In genomic region chr4:138967313-138967712, GRCh38 we compare ENCODE assay signal across 11 cellular contexts.
DNase-seq lines count a peak whose midpoint lies in the region; ATAC-seq and TF ChIP-seq lines count a peak whose summit lies in the region.
"Had no signal": no experiment of that assay in that cellular context is flagged by ENCODE, and none has a peak within 500 bp of the region (broad histone marks: within the 10 kb centered on the region; RNA-seq: fewer than 3 reads in every experiment).

No MANE protein-coding gene starts in this region.

- H3K4me3 ChIP-seq in choroid plexus epithelial cell (ENCODE audit: low read depth, low read length) = no peak overlapping the region
- H3K4me3 ChIP-seq: HAP-1 had no signal

- DNase-seq in choroid plexus epithelial cell (ENCODE audit: low read depth) (peak; percentile 80), NCI-H526 (lab: John Stamatoyannopoulos, UW) (no peak), nucleus accumbens (lab: John Stamatoyannopoulos, UW) (no peak), DMS 273 treated with DMSO at 0.1 percent for 48 hours (lab: John Stamatoyannopoulos, UW) (no peak), NCI-H2107 treated with DMSO at 0.1 percent for 48 hours (lab: John Stamatoyannopoulos, UW; ENCODE audit: unreplicated experiment) (no peak)
- DNase-seq: cerebellar nuclear complex, NCI-H1436 had no signal

- TF ChIP-seq CTCF in choroid plexus epithelial cell (conservative IDR thresholded peaks at IDR 0.05; ENCODE audit: low read depth, low read length) = no peak

- ATAC-seq in GM18505 (IDR thresholded peaks at IDR 0.05; ENCODE audit: unreplicated experiment) (peak; percentile 91), GM21390 (IDR thresholded peaks at IDR 0.05; ENCODE audit: unreplicated experiment) (peak; percentile 94), HG03108 (IDR thresholded peaks at IDR 0.05; ENCODE audit: unreplicated experiment) (peak; percentile 95)

- TF ChIP-seq POLR2A in GM18505 (IDR thresholded peaks at IDR 0.05; ENCODE audit: borderline replicate concordance, extremely low read depth, insufficient read depth, insufficient read length) = no peak
